Comparison of ENCODE assay signal across 9 cellular contexts in the genomic region with DNA sequence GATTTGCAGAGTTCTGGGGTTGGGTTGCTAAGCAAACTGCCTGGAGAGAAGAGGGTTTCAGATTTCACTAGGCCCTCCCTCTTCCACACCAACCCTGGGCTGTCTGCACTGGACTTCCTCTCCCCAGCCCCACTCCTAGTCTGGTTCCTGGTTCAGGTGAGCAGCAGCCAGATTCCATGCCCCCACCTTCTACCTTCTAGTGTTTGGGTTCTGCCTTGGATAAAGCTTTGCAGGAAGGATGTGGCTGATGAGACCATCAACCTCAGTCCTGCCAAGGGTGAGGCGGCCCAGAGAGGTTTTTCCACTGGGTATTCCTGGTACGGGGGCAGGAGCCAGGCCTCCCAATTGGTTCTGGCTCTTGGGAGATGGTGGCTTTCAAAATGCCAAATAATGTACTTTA.
A peak's percentile ranks its signal among the peaks of the same experiment; 100 is the strongest.
DNase-seq lines count a peak whose midpoint lies in the region; ATAC-seq and TF ChIP-seq lines count a peak whose summit lies in the region.
"Had no signal": no experiment of that assay in that cellular context is flagged by ENCODE, and none has a peak within 500 bp of the region (broad histone marks: within the 10 kb centered on the region; RNA-seq: fewer than 3 reads in every experiment).

No MANE protein-coding gene starts in this region.

- no peak overlapping the region for H3K27ac ChIP-seq in brain microvascular endothelial cell

- TF ChIP-seq CTCF in brain microvascular endothelial cell (IDR thresholded peaks at IDR 0.05; ENCODE audit: low read depth, low read length, missing control alignments), result no peak

- ATAC-seq in activated CD4-positive, CD25-positive, alpha-beta regulatory T cell treated with anti-CD3 and anti-CD28 coated beads, Interleukin-2, amount 50 U/mL, for 24 hours, result no peak
- no peak for ATAC-seq in GM21381 (IDR thresholded peaks at IDR 0.05; ENCODE audit: unreplicated experiment)

- in situ Hi-C loops in brain microvascular endothelial cell (cut with HindIII; ENCODE audit: low pct_ligation_motif_present, low sequenced_read_pairs), result no loop called here

- peak; percentile 92 for DNase-seq in DMS153 treated with DMSO at 0.1 percent for 48 hours (lab: John Stamatoyannopoulos, UW; ENCODE audit: unreplicated experiment)
- DNase-seq in NCI-H1092 (lab: John Stamatoyannopoulos, UW), result peak; percentile 25
- peak; percentile 26 for DNase-seq in brain microvascular endothelial cell
- DNase-seq in myocyte (ENCODE audit: low read depth), result peak; percentile 24
- no peak for DNase-seq in activated gamma-delta T cell treated with Interleukin-2 at 50 U/mL for 16 hours
- DNase-seq in NCI-H1694 (lab: John Stamatoyannopoulos, UW), result no peak
- DNase-seq: NCI-H187 treated with DMSO at 0.1 percent for 48 hours had no signal

- H3K36me3 ChIP-seq in brain microvascular endothelial cell (replicated peaks), result peaks cover 17% of the 10 kb centered on the region

- H3K4me3 ChIP-seq in brain microvascular endothelial cell (ENCODE audit: low read depth, low read length), result no peak overlapping the region

- H3K27me3 ChIP-seq in brain microvascular endothelial cell (replicated peaks), result peaks cover 3% of the 10 kb centered on the region

Comparison
In these comparisons a context has a peak if more than half of its experiments do, and no peak if none do; other contexts are left out.
1. DNase-seq: peak in DMS153 treated with DMSO at 0.1 percent for 48 hours (single experiment), NCI-H1092 (single experiment), brain microvascular endothelial cell (single experiment) and myocyte (single experiment); none in activated gamma-delta T cell treated with Interleukin-2 at 50 U/mL for 16 hours (single experiment) and NCI-H1694 (single experiment).